In genomic region chr7:95435422-95435780, GRCh38 we compare ENCODE assay signal across 3 cellular contexts.
TF ChIP-seq lines count a peak whose summit lies in the region.

No MANE protein-coding gene starts in this region.

TF ChIP-seq in SK-N-SH, 30 proteins besides CTCF, POLR2A, EP300 and RAD21:
- no peak for TF ChIP-seq TEAD4 (IDR thresholded peaks at IDR 0.05; ENCODE audit: borderline replicate concordance, insufficient read depth)
- no peak for TF ChIP-seq USF1 (IDR thresholded peaks at IDR 0.05; ENCODE audit: borderline replicate concordance, low read depth)
- no peak for TF ChIP-seq ELF1 (IDR thresholded peaks at IDR 0.05)
- TF ChIP-seq MXI1 (IDR thresholded peaks at IDR 0.05; ENCODE audit: low read depth, low read length), result no peak
- TF ChIP-seq NFIC (IDR thresholded peaks at IDR 0.05; ENCODE audit: borderline replicate concordance), result no peak
- no peak for TF ChIP-seq RFX5 (IDR thresholded peaks at IDR 0.05; ENCODE audit: low read length)
- TF ChIP-seq YY1 (IDR thresholded peaks at IDR 0.05; ENCODE audit: low read depth), result no peak
- TF ChIP-seq, protein P1, sequence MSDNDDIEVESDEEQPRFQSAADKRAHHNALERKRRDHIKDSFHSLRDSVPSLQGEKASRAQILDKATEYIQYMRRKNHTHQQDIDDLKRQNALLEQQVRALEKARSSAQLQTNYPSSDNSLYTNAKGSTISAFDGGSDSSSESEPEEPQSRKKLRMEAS (IDR thresholded peaks at IDR 0.05; ENCODE audit: low read depth), result no peak
- TF ChIP-seq NRF1 (IDR thresholded peaks at IDR 0.05; ENCODE audit: low read depth, low read length), result no peak
- TF ChIP-seq, protein P2, sequence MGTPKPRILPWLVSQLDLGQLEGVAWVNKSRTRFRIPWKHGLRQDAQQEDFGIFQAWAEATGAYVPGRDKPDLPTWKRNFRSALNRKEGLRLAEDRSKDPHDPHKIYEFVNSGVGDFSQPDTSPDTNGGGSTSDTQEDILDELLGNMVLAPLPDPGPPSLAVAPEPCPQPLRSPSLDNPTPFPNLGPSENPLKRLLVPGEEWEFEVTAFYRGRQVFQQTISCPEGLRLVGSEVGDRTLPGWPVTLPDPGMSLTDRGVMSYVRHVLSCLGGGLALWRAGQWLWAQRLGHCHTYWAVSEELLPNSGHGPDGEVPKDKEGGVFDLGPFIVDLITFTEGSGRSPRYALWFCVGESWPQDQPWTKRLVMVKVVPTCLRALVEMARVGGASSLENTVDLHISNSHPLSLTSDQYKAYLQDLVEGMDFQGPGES (IDR thresholded peaks at IDR 0.05; ENCODE audit: low read depth, low read length), result no peak
- TF ChIP-seq, protein P3, sequence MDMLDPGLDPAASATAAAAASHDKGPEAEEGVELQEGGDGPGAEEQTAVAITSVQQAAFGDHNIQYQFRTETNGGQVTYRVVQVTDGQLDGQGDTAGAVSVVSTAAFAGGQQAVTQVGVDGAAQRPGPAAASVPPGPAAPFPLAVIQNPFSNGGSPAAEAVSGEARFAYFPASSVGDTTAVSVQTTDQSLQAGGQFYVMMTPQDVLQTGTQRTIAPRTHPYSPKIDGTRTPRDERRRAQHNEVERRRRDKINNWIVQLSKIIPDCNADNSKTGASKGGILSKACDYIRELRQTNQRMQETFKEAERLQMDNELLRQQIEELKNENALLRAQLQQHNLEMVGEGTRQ (IDR thresholded peaks at IDR 0.05; ENCODE audit: borderline replicate concordance, low read depth, low read length), result no peak
- no peak for TF ChIP-seq SMC3 (IDR thresholded peaks at IDR 0.05; ENCODE audit: low read depth, low read length)
- no peak for TF ChIP-seq POLR2AphosphoS5 (IDR thresholded peaks at IDR 0.05; ENCODE audit: low read depth, low read length)
- TF ChIP-seq GABPA (IDR thresholded peaks at IDR 0.05; ENCODE audit: low read depth), result no peak
- no peak for TF ChIP-seq TAF1 (IDR thresholded peaks at IDR 0.05; ENCODE audit: borderline replicate concordance, low read depth, low read length)
- no peak for TF ChIP-seq FOSL2 (IDR thresholded peaks at IDR 0.05; ENCODE audit: borderline replicate concordance, low read depth)
- no peak for TF ChIP-seq TCF12 (IDR thresholded peaks at IDR 0.05)
- no peak for TF ChIP-seq FOXM1 (IDR thresholded peaks at IDR 0.05; ENCODE audit: low read depth)

TF ChIP-seq in SK-N-SH treated with all-trans-retinoic acid at 6 μM for 48 hours, 23 proteins besides CTCF, POLR2A, EP300 and RAD21:
- TF ChIP-seq CSRNP3 (CRISPR knock-in tag; IDR thresholded peaks at IDR 0.05) (no peak), TCF4 (CRISPR knock-in tag; IDR thresholded peaks at IDR 0.05; ENCODE audit: borderline replicate concordance) (no peak), BACH2 (CRISPR knock-in tag; IDR thresholded peaks at IDR 0.05; ENCODE audit: borderline replicate concordance) (no peak), ISL1 (CRISPR knock-in tag; IDR thresholded peaks at IDR 0.05) (no peak), SNAI2 (CRISPR knock-in tag; IDR thresholded peaks at IDR 0.05) (no peak)
- TF ChIP-seq, protein P4, sequence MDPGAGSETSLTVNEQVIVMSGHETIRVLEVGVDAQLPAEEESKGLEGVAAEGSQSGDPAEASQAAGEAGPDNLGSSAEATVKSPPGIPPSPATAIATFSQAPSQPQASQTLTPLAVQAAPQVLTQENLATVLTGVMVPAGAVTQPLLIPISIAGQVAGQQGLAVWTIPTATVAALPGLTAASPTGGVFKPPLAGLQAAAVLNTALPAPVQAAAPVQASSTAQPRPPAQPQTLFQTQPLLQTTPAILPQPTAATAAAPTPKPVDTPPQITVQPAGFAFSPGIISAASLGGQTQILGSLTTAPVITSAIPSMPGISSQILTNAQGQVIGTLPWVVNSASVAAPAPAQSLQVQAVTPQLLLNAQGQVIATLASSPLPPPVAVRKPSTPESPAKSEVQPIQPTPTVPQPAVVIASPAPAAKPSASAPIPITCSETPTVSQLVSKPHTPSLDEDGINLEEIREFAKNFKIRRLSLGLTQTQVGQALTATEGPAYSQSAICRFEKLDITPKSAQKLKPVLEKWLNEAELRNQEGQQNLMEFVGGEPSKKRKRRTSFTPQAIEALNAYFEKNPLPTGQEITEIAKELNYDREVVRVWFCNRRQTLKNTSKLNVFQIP (CRISPR knock-in tag; IDR thresholded peaks at IDR 0.05; ENCODE audit: borderline replicate concordance, low read depth), result no peak
- TF ChIP-seq, protein P5, sequence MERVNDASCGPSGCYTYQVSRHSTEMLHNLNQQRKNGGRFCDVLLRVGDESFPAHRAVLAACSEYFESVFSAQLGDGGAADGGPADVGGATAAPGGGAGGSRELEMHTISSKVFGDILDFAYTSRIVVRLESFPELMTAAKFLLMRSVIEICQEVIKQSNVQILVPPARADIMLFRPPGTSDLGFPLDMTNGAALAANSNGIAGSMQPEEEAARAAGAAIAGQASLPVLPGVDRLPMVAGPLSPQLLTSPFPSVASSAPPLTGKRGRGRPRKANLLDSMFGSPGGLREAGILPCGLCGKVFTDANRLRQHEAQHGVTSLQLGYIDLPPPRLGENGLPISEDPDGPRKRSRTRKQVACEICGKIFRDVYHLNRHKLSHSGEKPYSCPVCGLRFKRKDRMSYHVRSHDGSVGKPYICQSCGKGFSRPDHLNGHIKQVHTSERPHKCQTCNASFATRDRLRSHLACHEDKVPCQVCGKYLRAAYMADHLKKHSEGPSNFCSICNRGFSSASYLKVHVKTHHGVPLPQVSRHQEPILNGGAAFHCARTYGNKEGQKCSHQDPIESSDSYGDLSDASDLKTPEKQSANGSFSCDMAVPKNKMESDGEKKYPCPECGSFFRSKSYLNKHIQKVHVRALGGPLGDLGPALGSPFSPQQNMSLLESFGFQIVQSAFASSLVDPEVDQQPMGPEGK (CRISPR knock-in tag; IDR thresholded peaks at IDR 0.05; ENCODE audit: borderline replicate concordance), result no peak
- TF ChIP-seq, protein P6, sequence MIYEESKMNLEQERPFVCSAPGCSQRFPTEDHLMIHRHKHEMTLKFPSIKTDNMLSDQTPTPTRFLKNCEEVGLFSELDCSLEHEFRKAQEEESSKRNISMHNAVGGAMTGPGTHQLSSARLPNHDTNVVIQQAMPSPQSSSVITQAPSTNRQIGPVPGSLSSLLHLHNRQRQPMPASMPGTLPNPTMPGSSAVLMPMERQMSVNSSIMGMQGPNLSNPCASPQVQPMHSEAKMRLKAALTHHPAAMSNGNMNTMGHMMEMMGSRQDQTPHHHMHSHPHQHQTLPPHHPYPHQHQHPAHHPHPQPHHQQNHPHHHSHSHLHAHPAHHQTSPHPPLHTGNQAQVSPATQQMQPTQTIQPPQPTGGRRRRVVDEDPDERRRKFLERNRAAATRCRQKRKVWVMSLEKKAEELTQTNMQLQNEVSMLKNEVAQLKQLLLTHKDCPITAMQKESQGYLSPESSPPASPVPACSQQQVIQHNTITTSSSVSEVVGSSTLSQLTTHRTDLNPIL (CRISPR knock-in tag; IDR thresholded peaks at IDR 0.05; ENCODE audit: low read depth), result no peak

TF ChIP-seq in K562, 482 proteins besides CTCF, POLR2A, EP300 and RAD21:
- TF ChIP-seq ZNF384 (IDR thresholded peaks at IDR 0.05; ENCODE audit: low read depth, low read length), result no peak
- 0 out of 2 replicates have a peak, but pooled peaks have one; percentile 27 for TF ChIP-seq ELF2 (CRISPR knock-in tag; IDR thresholded peaks at IDR 0.05)
- no peak for TF ChIP-seq RFX1 (IDR thresholded peaks at IDR 0.05)
- TF ChIP-seq LEF1 (IDR thresholded peaks at IDR 0.05), result 0 out of 2 replicates have a peak, but pooled peaks have one; percentile 10
- TF ChIP-seq ZNF551 (CRISPR knock-in tag; IDR thresholded peaks at IDR 0.05), result no peak
- TF ChIP-seq ZNF217 (CRISPR knock-in tag; IDR thresholded peaks at IDR 0.05), result no peak
- TF ChIP-seq ZNF395 (CRISPR knock-in tag; IDR thresholded peaks at IDR 0.05), result no peak
- TF ChIP-seq BMI1 (IDR thresholded peaks at IDR 0.05; ENCODE audit: low read length), result no peak
- no peak for TF ChIP-seq TEAD1 (CRISPR knock-in tag; IDR thresholded peaks at IDR 0.05)
- no peak for TF ChIP-seq MAFG (tag; conservative IDR thresholded peaks at IDR 0.05)
- TF ChIP-seq THRAP3 (IDR thresholded peaks at IDR 0.05; ENCODE audit: borderline replicate concordance), result 0 out of 2 replicates have a peak, but pooled peaks have one; percentile 20
